1 cellular context compared by ENCODE assay signal in the genomic region with DNA sequence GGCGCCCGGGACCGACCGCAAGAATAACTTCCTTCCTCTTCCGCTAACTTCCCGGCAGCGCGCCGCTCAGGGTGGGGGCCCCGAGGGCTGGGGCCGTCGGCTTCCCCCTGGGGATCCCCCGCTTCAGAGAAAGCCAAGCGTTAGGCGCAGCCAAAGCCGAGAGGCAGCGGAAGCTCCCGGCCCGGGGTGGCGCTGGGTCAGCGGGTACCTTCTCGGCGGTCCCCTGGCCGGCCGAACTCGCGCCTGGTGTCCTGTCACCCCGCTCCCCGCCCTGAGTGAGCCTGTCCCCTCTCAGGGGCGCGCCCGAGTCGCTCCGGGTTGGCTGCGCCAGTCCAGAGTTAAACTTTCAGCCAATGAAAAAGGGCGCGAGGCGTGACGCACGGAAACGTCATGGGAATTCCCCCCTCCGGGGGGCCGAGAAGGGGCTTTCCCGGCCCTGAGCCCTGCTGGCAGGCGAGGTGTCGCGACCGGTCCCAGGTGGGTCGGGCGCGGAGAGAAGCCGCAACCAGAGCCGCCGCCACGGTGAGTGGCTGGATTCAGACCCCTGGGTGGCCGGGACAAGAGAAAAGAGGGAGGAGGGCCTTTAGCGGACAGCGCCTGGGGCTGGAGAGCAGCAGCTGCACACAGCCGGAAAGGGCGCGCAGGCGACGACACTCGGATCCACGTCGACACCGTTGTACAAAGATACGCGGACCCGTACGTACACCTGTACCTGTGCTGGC.
TF ChIP-seq lines count a peak whose summit lies in the region.

No MANE protein-coding gene starts in this region.

TF ChIP-seq in GM12878, 131 proteins besides CTCF, POLR2A, EP300 and RAD21 (continues in another document):
- TF ChIP-seq SREBF2 (IDR thresholded peaks at IDR 0.05; ENCODE audit: low read length) = no peak
- TF ChIP-seq SIX5 (IDR thresholded peaks at IDR 0.05; ENCODE audit: low read depth, low read length, severe bottlenecking) = no peak
- TF ChIP-seq SMAD5 (IDR thresholded peaks at IDR 0.05; ENCODE audit: low read depth) = peak; percentile 58
- TF ChIP-seq CHD1 (IDR thresholded peaks at IDR 0.05; ENCODE audit: low read depth, low read length) = peak; percentile 79; the same call in 1 of the 2 replicates
- TF ChIP-seq EED (IDR thresholded peaks at IDR 0.05; ENCODE audit: low read depth) = peak; percentile 63; the same call in 1 of the 2 replicates
- TF ChIP-seq MAX (IDR thresholded peaks at IDR 0.05; ENCODE audit: low read depth, low read length) = peak; percentile 31; the same call in 1 of the 2 replicates
- TF ChIP-seq, protein P1, sequence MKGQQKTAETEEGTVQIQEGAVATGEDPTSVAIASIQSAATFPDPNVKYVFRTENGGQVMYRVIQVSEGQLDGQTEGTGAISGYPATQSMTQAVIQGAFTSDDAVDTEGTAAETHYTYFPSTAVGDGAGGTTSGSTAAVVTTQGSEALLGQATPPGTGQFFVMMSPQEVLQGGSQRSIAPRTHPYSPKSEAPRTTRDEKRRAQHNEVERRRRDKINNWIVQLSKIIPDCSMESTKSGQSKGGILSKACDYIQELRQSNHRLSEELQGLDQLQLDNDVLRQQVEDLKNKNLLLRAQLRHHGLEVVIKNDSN (IDR thresholded peaks at IDR 0.05; ENCODE audit: borderline replicate concordance, extremely low read length, insufficient read depth, low read depth, low read length) = no peak
- TF ChIP-seq RCOR1 (conservative IDR thresholded peaks at IDR 0.05; ENCODE audit: low read depth, low read length) = no peak
- TF ChIP-seq BHLHE40 (IDR thresholded peaks at IDR 0.05; ENCODE audit: borderline replicate concordance in 1 of 2, low read depth in 2 of 2, low read length in 1 of 2) = peak in 1 of 2 experiments; percentile 65; a peak in 1 of 4 replicates
- TF ChIP-seq FOXM1 (IDR thresholded peaks at IDR 0.05; ENCODE audit: low read depth, low read length) = no peak
- peak; percentile 74 for TF ChIP-seq HDAC6 (IDR thresholded peaks at IDR 0.05; ENCODE audit: unreplicated experiment)
- peak; percentile 95; the same call in 1 of the 2 replicates for TF ChIP-seq ZNF207 (IDR thresholded peaks at IDR 0.05; ENCODE audit: borderline replicate concordance)
- peak; percentile 70 for TF ChIP-seq SP1 (IDR thresholded peaks at IDR 0.05; ENCODE audit: low read depth, low read length)
- TF ChIP-seq NR2F1 (conservative IDR thresholded peaks at IDR 0.05) = peak; percentile 92
- no peak for TF ChIP-seq MTA3 (IDR thresholded peaks at IDR 0.05; ENCODE audit: borderline replicate concordance, low read length)
- peak; percentile 5 for TF ChIP-seq YY1 (IDR thresholded peaks at IDR 0.05; ENCODE audit: low read depth, low read length)
- TF ChIP-seq HCFC1 (IDR thresholded peaks at IDR 0.05; ENCODE audit: low read length) = peak; percentile 9; the same call in 1 of the 2 replicates
- 0 out of 2 replicates have a peak, but pooled peaks have one; percentile 52 for TF ChIP-seq TBL1XR1 (IDR thresholded peaks at IDR 0.05; ENCODE audit: low read depth, low read length)
- peak in 1 of 2 experiments; percentile 38; a peak in 1 of 4 replicates for TF ChIP-seq SRF (IDR thresholded peaks at IDR 0.05; ENCODE audit: low read depth in 2 of 2, low read length in 2 of 2)
- TF ChIP-seq PML (IDR thresholded peaks at IDR 0.05; ENCODE audit: low read length) = no peak
- TF ChIP-seq JUNB (IDR thresholded peaks at IDR 0.05) = no peak
- no peak; the same call in 1 of the 2 replicates for TF ChIP-seq ZSCAN29 (IDR thresholded peaks at IDR 0.05)
- no peak for TF ChIP-seq PAX8 (IDR thresholded peaks at IDR 0.05)
- TF ChIP-seq MEF2B (IDR thresholded peaks at IDR 0.05; ENCODE audit: partially characterized antibody, poor library complexity, severe bottlenecking) = peak; percentile 41
- TF ChIP-seq POLR2AphosphoS5 (IDR thresholded peaks at IDR 0.05; ENCODE audit: low read length) = peak; percentile 91; the same call in 1 of the 2 replicates
- TF ChIP-seq CREB1 (IDR thresholded peaks at IDR 0.05; ENCODE audit: low read depth) = no peak
- TF ChIP-seq, protein P2, sequence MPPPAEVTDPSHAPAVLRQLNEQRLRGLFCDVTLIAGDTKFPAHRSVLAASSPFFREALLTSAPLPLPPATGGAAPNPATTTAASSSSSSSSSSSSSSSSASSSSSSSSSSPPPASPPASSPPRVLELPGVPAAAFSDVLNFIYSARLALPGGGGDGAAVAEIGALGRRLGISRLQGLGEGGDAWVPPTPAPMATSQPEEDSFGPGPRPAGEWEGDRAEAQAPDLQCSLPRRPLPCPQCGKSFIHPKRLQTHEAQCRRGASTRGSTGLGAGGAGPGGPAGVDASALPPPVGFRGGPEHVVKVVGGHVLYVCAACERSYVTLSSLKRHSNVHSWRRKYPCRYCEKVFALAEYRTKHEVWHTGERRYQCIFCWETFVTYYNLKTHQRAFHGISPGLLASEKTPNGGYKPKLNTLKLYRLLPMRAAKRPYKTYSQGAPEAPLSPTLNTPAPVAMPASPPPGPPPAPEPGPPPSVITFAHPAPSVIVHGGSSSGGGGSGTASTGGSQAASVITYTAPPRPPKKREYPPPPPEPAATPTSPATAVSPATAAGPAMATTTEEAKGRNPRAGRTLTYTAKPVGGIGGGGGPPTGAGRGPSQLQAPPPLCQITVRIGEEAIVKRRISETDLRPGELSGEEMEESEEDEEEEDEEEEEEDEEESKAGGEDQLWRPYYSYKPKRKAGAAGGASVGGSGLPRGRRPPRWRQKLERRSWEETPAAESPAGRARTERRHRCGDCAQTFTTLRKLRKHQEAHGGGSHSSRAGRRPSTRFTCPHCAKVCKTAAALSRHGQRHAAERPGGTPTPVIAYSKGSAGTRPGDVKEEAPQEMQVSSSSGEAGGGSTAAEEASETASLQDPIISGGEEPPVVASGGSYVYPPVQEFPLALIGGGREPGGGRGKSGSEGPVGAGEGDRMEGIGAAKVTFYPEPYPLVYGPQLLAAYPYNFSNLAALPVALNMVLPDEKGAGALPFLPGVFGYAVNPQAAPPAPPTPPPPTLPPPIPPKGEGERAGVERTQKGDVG (CRISPR knock-in tag; IDR thresholded peaks at IDR 0.05) = no peak
- no peak for TF ChIP-seq IRF5 (IDR thresholded peaks at IDR 0.05; ENCODE audit: borderline replicate concordance)
- no peak for TF ChIP-seq ZZZ3 (IDR thresholded peaks at IDR 0.05; ENCODE audit: control insufficient read depth, insufficient read length, low read depth)
- TF ChIP-seq IKZF1 (conservative IDR thresholded peaks at IDR 0.05) = peak; percentile 100
- TF ChIP-seq ASH2L (IDR thresholded peaks at IDR 0.05; ENCODE audit: borderline replicate concordance, low read depth) = no peak
- no peak for TF ChIP-seq ZNF274 (IDR thresholded peaks at IDR 0.05; ENCODE audit: insufficient read depth, insufficient read length)
- peak; percentile 40; the same call in 1 of the 2 replicates for TF ChIP-seq HDGF (IDR thresholded peaks at IDR 0.05)
- peak; percentile 16 for TF ChIP-seq FOS (IDR thresholded peaks at IDR 0.05; ENCODE audit: borderline replicate concordance, extremely low read depth, insufficient read length)
- no peak for TF ChIP-seq PRDM15 (CRISPR knock-in tag; IDR thresholded peaks at IDR 0.05)
- TF ChIP-seq CREM (IDR thresholded peaks at IDR 0.05; ENCODE audit: low read depth) = peak; percentile 97
- TF ChIP-seq PBX3 (IDR thresholded peaks at IDR 0.05; ENCODE audit: insufficient replicate concordance, low read depth, low read length) = no peak
- TF ChIP-seq TAF1 (IDR thresholded peaks at IDR 0.05; ENCODE audit: borderline replicate concordance, low read depth, low read length) = peak; percentile 73
- TF ChIP-seq, protein P3, sequence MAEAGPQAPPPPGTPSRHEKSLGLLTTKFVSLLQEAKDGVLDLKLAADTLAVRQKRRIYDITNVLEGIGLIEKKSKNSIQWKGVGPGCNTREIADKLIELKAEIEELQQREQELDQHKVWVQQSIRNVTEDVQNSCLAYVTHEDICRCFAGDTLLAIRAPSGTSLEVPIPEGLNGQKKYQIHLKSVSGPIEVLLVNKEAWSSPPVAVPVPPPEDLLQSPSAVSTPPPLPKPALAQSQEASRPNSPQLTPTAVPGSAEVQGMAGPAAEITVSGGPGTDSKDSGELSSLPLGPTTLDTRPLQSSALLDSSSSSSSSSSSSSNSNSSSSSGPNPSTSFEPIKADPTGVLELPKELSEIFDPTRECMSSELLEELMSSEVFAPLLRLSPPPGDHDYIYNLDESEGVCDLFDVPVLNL (IDR thresholded peaks at IDR 0.05; ENCODE audit: low read depth, low read length) = no peak
- TF ChIP-seq MEF2A (IDR thresholded peaks at IDR 0.05; ENCODE audit: insufficient read depth, low read depth, low read length) = peak; percentile 60; the same call in 1 of the 2 replicates
- TF ChIP-seq ZNF622 (IDR thresholded peaks at IDR 0.05) = no peak
- TF ChIP-seq NFIC (IDR thresholded peaks at IDR 0.05; ENCODE audit: low read depth, low read length) = no peak
- no peak for TF ChIP-seq STAT3 (IDR thresholded peaks at IDR 0.05; ENCODE audit: low read depth, low read length)
- peak; percentile 31 for TF ChIP-seq SKIL (IDR thresholded peaks at IDR 0.05; ENCODE audit: low read depth, poor library complexity, severe bottlenecking)
- no peak for TF ChIP-seq CBX5 (IDR thresholded peaks at IDR 0.05; ENCODE audit: low read depth)
- peak; percentile 33; the same call in 1 of the 3 replicates for TF ChIP-seq POU2F2 (IDR thresholded peaks at IDR 0.05; ENCODE audit: borderline replicate concordance, low read depth, low read length)
- peak; percentile 54 for TF ChIP-seq MYC (IDR thresholded peaks at IDR 0.05; ENCODE audit: insufficient read depth, insufficient read length, insufficient replicate concordance, low read length, severe bottlenecking)
- TF ChIP-seq NR2C1 (IDR thresholded peaks at IDR 0.05) = no peak
- no peak; the same call in 1 of the 2 replicates for TF ChIP-seq SIN3A (IDR thresholded peaks at IDR 0.05; ENCODE audit: low read depth, low read length)
- TF ChIP-seq DPF2 (IDR thresholded peaks at IDR 0.05) = peak; percentile 89; the same call in 1 of the 2 replicates
- no peak for TF ChIP-seq TCF7 (IDR thresholded peaks at IDR 0.05; ENCODE audit: borderline replicate concordance)
- peak; percentile 60 for TF ChIP-seq KLF5 (IDR thresholded peaks at IDR 0.05; ENCODE audit: partially characterized antibody)
- peak; percentile 72 for TF ChIP-seq CHD2 (IDR thresholded peaks at IDR 0.05; ENCODE audit: borderline replicate concordance, low read depth, low read length)
